ENCODE assay signal across 23 cellular contexts in the genomic region with DNA sequence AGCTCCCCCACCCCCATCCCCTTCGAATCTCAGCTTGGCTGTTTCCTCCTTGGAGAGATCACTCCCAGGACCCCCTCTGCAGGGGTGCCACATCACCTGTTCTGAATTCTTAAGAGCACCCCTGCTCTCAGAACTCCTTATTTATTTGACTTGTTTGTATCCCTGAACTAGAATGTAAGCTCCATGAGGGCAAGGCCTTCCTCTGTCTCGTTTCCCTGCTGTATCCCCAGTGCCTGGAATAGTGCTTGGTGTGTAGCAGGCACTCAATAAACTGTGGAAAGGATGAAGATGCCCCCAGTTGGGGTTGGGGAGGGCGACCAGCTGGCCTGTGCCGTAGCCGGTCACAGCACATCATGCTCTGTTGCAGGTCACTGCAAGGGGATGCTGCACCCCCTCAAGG. TPM values are rescaled to one million over a fixed set of nuclear protein-coding genes. Genes with fewer than 3 reads are reported as not detected.
DNase-seq lines count a peak whose midpoint lies in the region; ATAC-seq and TF ChIP-seq lines count a peak whose summit lies in the region.
"Had no signal": no experiment of that assay in that cellular context is flagged by ENCODE, and none has a peak within 500 bp of the region (broad histone marks: within the 10 kb centered on the region; RNA-seq: fewer than 3 reads in every experiment).

No MANE protein-coding gene starts in this region.

- intact Hi-C loops in CD4-positive, alpha-beta T cell (cut with DNase I, micrococcal nuclease): no loop called here

- DNase-seq in activated naive CD4-positive, alpha-beta T cell treated with anti-CD3 and anti-CD28 coated beads, Interleukin-2, amount 50 U/mL, for 72 hours (ENCODE audit: low spot score in 2 of 2): no peak
- DNase-seq in activated naive CD4-positive, alpha-beta T cell treated with anti-CD3 and anti-CD28 coated beads, Interleukin-2, amount 50 U/mL, for 16 hours: no peak
- no peak for DNase-seq in CD4-positive, alpha-beta T cell
- DNase-seq in endothelial cell (ENCODE audit: low spot score) (no peak), NCI-H128 (lab: John Stamatoyannopoulos, UW; ENCODE audit: unreplicated experiment) (no peak), kidney tubule cell (ENCODE audit: low spot score) (no peak)
- DNase-seq in stimulated activated effector memory CD8-positive, alpha-beta T cell treated with anti-CD3 and anti-CD28 coated beads, Interleukin-12 subunit alpha, Interleukin-12 subunit beta, amount 100 ng/mL, for 72 hours (ENCODE audit: low spot score in 2 of 2): no peak
- DNase-seq: CD4-positive, alpha-beta memory T cell; COR-L47; HFFc6; KG1; MG63; NCI-H1417; NCI-H1694; NCI-H2029 treated with DMSO at 0.1 percent for 48 hours; NCI-H2227 treated with DMSO at 0.1 percent for 48 hours; NCI-H526 treated with DMSO at 0.1 percent for 48 hours; RPMI8226; SHP77 had no signal

- peak overlapping the region; percentile 30 for H3K4me3 Mint-ChIP-seq in CD4-positive, alpha-beta T cell
- peak overlapping the region; percentile 65 for H3K4me3 Mint-ChIP-seq in endothelial cell (ENCODE audit: unreplicated experiment)
- no peak overlapping the region for H3K4me3 Mint-ChIP-seq in stimulated activated effector memory CD8-positive, alpha-beta T cell treated with anti-CD3 and anti-CD28 coated beads, Interleukin-12 subunit alpha, Interleukin-12 subunit beta, amount 100 ng/mL, for 72 hours
- H3K4me3 Mint-ChIP-seq: CD4-positive, alpha-beta memory T cell; GM23338; HFFc6 had no signal

- H3K9me3 Mint-ChIP-seq in activated naive CD4-positive, alpha-beta T cell treated with anti-CD3 and anti-CD28 coated beads, Interleukin-2, amount 50 U/mL, for 72 hours: no peaks in the 10 kb centered on the region
- H3K9me3 Mint-ChIP-seq in CD4-positive, alpha-beta T cell: no peaks in the 10 kb centered on the region
- H3K9me3 Mint-ChIP-seq in endothelial cell (ENCODE audit: unreplicated experiment): no peaks in the 10 kb centered on the region
- no peaks in the 10 kb centered on the region for H3K9me3 Mint-ChIP-seq in stimulated activated effector memory CD8-positive, alpha-beta T cell treated with anti-CD3 and anti-CD28 coated beads, Interleukin-12 subunit alpha, Interleukin-12 subunit beta, amount 100 ng/mL, for 72 hours
- H3K9me3 Mint-ChIP-seq: GM23338, HFFc6 had no signal

- H3K27me3 ChIP-seq in CD4-positive, alpha-beta T cell (ENCODE audit: control insufficient read depth, insufficient read depth, low read length): peaks cover 8% of the 10 kb centered on the region
- H3K27me3 ChIP-seq: BLaER1, MG63 had no signal

- peaks cover 4 to 16% of the 10 kb centered on the region in 2 donors for H3K36me3 Mint-ChIP-seq in activated naive CD4-positive, alpha-beta T cell treated with anti-CD3 and anti-CD28 coated beads, Interleukin-2, amount 50 U/mL, for 72 hours
- H3K36me3 Mint-ChIP-seq in CD4-positive, alpha-beta T cell (ENCODE audit: low read depth): peaks cover 38% of the 10 kb centered on the region
- H3K36me3 Mint-ChIP-seq in endothelial cell (ENCODE audit: low read depth, unreplicated experiment): peaks cover 13% of the 10 kb centered on the region
- H3K36me3 Mint-ChIP-seq in stimulated activated effector memory CD8-positive, alpha-beta T cell treated with anti-CD3 and anti-CD28 coated beads, Interleukin-12 subunit alpha, Interleukin-12 subunit beta, amount 100 ng/mL, for 72 hours: peaks cover 68% of the 10 kb centered on the region

- no peaks in the 10 kb centered on the region for H3K9me3 ChIP-seq in CD4-positive, alpha-beta T cell (ENCODE audit: control insufficient read depth, low read length)
- H3K9me3 ChIP-seq: BLaER1, HAP-1, MG63 had no signal

- no peak overlapping the region for H3K27ac ChIP-seq in CD4-positive, alpha-beta T cell (ENCODE audit: low read depth, low read length)
- H3K27ac ChIP-seq: BLaER1 had no signal

- TF ChIP-seq CTCF in CD4-positive, alpha-beta T cell (IDR thresholded peaks at IDR 0.05): no peak
- no peak for TF ChIP-seq CTCF in endothelial cell (IDR thresholded peaks at IDR 0.05; ENCODE audit: unreplicated experiment)

- H3K27me3 Mint-ChIP-seq in CD4-positive, alpha-beta T cell: peaks cover 5% of the 10 kb centered on the region
- H3K27me3 Mint-ChIP-seq in endothelial cell (ENCODE audit: unreplicated experiment): peaks cover 7% of the 10 kb centered on the region

- peak overlapping the region; percentile 5 to 65 for H3K27ac Mint-ChIP-seq in activated naive CD4-positive, alpha-beta T cell treated with anti-CD3 and anti-CD28 coated beads, Interleukin-2, amount 50 U/mL, for 72 hours
- H3K27ac Mint-ChIP-seq in CD4-positive, alpha-beta T cell: no peak overlapping the region
- no peak overlapping the region for H3K27ac Mint-ChIP-seq in endothelial cell (ENCODE audit: unreplicated experiment)
- peak overlapping the region; percentile 52 for H3K27ac Mint-ChIP-seq in stimulated activated effector memory CD8-positive, alpha-beta T cell treated with anti-CD3 and anti-CD28 coated beads, Interleukin-12 subunit alpha, Interleukin-12 subunit beta, amount 100 ng/mL, for 72 hours
- H3K27ac Mint-ChIP-seq: GM23338, HFFc6 had no signal

- peaks cover 4% of the 10 kb centered on the region for H3K4me1 Mint-ChIP-seq in CD4-positive, alpha-beta T cell (ENCODE audit: low read depth)
- no peaks in the 10 kb centered on the region for H3K4me1 Mint-ChIP-seq in endothelial cell (ENCODE audit: unreplicated experiment)
- peaks cover 19% of the 10 kb centered on the region for H3K4me1 Mint-ChIP-seq in stimulated activated effector memory CD8-positive, alpha-beta T cell treated with anti-CD3 and anti-CD28 coated beads, Interleukin-12 subunit alpha, Interleukin-12 subunit beta, amount 100 ng/mL, for 72 hours

- POLR2A ChIA-PET in CD4-positive, alpha-beta T cell (lab: Charles Lee): interaction anchor here (0.9 to 2.8 kb wide), 4 partner anchors 9 to 29 kb away, joined by 4 to 10 read pairs (median 4); no protein-coding TSS in a partner anchor

- ATAC-seq in activated naive CD4-positive, alpha-beta T cell treated with anti-CD3 and anti-CD28 coated beads, Interleukin-2, amount 50 U/mL, for 72 hours: no peak
- no peak for ATAC-seq in CD4-positive, alpha-beta T cell (ENCODE audit: poor library complexity)
- no peak for ATAC-seq in stimulated activated effector memory CD8-positive, alpha-beta T cell treated with anti-CD3 and anti-CD28 coated beads, Interleukin-12 subunit alpha, Interleukin-12 subunit beta, amount 100 ng/mL, for 72 hours
- ATAC-seq: GM23338 had no signal

- CTCF ChIA-PET in CD4-positive, alpha-beta T cell (lab: Charles Lee): interaction anchor here (2.4 kb wide), 1 partner anchor 26 kb away, joined by 8 read pairs; no protein-coding TSS in a partner anchor

RNA-seq across cellular contexts. Expression of gene MDK, which starts 3.6 kb away (rescaled TPM):
- total RNA-seq in activated naive CD4-positive, alpha-beta T cell treated with anti-CD3 and anti-CD28 coated beads, Interleukin-2, amount 50 U/mL, for 72 hours: 10 to 100 TPM in 1 of 2 donors, 1 to 10 TPM in 1; 5.8 to 14.8 TPM
- 1 to 10 TPM; 5.5 to 6.5 TPM for total RNA-seq in CD4-positive, alpha-beta T cell
- 553 TPM for total RNA-seq in endothelial cell (ENCODE audit: unreplicated experiment)

RNA-seq across cellular contexts. Expression of gene CHRM4, which starts 13.7 kb away (rescaled TPM):
- total RNA-seq in activated naive CD4-positive, alpha-beta T cell treated with anti-CD3 and anti-CD28 coated beads, Interleukin-2, amount 50 U/mL, for 72 hours: under 1 TPM in 1 of 2 donors, not detected in 1; 0.64 TPM
- 1 to 10 TPM; 3.2 to 3.7 TPM for total RNA-seq in CD4-positive, alpha-beta T cell
- not detected for total RNA-seq in endothelial cell (ENCODE audit: unreplicated experiment)
- total RNA-seq: CD4-positive, alpha-beta memory T cell; HFFc6; NCI-H460 had no signal

RNA-seq across cellular contexts. Expression of gene DGKZ, which starts 30.6 kb away (rescaled TPM):
- 100 to 1,000 TPM in 1 of 2 donors, 10 to 100 TPM in 1; 88.0 to 108 TPM for total RNA-seq in activated naive CD4-positive, alpha-beta T cell treated with anti-CD3 and anti-CD28 coated beads, Interleukin-2, amount 50 U/mL, for 72 hours
- 100 to 1,000 TPM; 159 to 166 TPM for total RNA-seq in CD4-positive, alpha-beta T cell
- total RNA-seq in endothelial cell (ENCODE audit: unreplicated experiment): 127 TPM

Comparison
In these comparisons a context has a peak if more than half of its experiments do, and no peak if none do; other contexts are left out.
1. H3K27ac Mint-ChIP-seq: peak in activated naive CD4-positive, alpha-beta T cell treated with anti-CD3 and anti-CD28 coated beads, Interleukin-2, amount 50 U/mL, for 72 hours (2 of 2) and stimulated activated effector memory CD8-positive, alpha-beta T cell treated with anti-CD3 and anti-CD28 coated beads, Interleukin-12 subunit alpha, Interleukin-12 subunit beta, amount 100 ng/mL, for 72 hours (single experiment); none in CD4-positive, alpha-beta T cell (single experiment) and endothelial cell (single experiment).
2. RNA of gene MDK, which starts 3.6 kb away (total RNA-seq): 553 TPM in endothelial cell (single experiment); 5.8 to 14.8 TPM in activated naive CD4-positive, alpha-beta T cell treated with anti-CD3 and anti-CD28 coated beads, Interleukin-2, amount 50 U/mL, for 72 hours and 5.5 to 6.5 TPM in CD4-positive, alpha-beta T cell; every median in the first group is over 10 times any median in the second.